15 cellular contexts compared by ENCODE assay signal in genomic region chr13:114062341-114062740, GRCh38.
A peak's percentile ranks its signal among the peaks of the same experiment; 100 is the strongest.
DNase-seq lines count a peak whose midpoint lies in the region; FAIRE-seq and TF ChIP-seq lines count a peak whose summit lies in the region.
"Had no signal": no experiment of that assay in that cellular context is flagged by ENCODE, and none has a peak within 500 bp of the region (broad histone marks: within the 10 kb centered on the region; RNA-seq: fewer than 3 reads in every experiment).

No MANE protein-coding gene starts in this region.

- H3K27me3 ChIP-seq in stomach smooth muscle (ENCODE audit: control insufficient read depth in 1 of 2, insufficient read depth in 2 of 2, low read length in 2 of 2), result no peaks in the 10 kb centered on the region
- H3K27me3 ChIP-seq in thyroid gland, result no peaks in the 10 kb centered on the region
- H3K27me3 ChIP-seq in CD4-positive, alpha-beta memory T cell (ENCODE audit: insufficient read depth, low read length), result no peaks in the 10 kb centered on the region

- H3K9me3 Mint-ChIP-seq in CD4-positive, alpha-beta memory T cell, result peaks cover 0 to 9% (median 0%) of the 10 kb centered on the region in 8 donors

- peak overlapping the region in 2 of 7 donors; percentile 35 to 58 for H3K27ac Mint-ChIP-seq in CD4-positive, alpha-beta memory T cell
- H3K27ac Mint-ChIP-seq: activated CD8-positive, alpha-beta T cell treated with anti-CD3 and anti-CD28 coated beads, Interleukin-2, amount 10 ng/mL, durations not matched to agents 7 days and 5 days had no signal

- no peaks in the 10 kb centered on the region for H3K27me3 Mint-ChIP-seq in CD4-positive, alpha-beta memory T cell

- peak overlapping the region in 2 of 8 donors; percentile 8 to 29 for H3K4me3 Mint-ChIP-seq in CD4-positive, alpha-beta memory T cell
- H3K4me3 Mint-ChIP-seq: activated CD8-positive, alpha-beta T cell treated with anti-CD3 and anti-CD28 coated beads, Interleukin-2, amount 10 ng/mL, durations not matched to agents 7 days and 5 days had no signal

- no peak for TF ChIP-seq CTCF in kidney (IDR thresholded peaks at IDR 0.05; ENCODE audit: borderline replicate concordance, extremely low read depth, insufficient read depth)
- no peak for TF ChIP-seq CTCF in thyroid gland (IDR thresholded peaks at IDR 0.05)

- 95 to 96% methylated on average over 32 to 34 of the region's 34 CpGs for WGBS in thyroid gland, 2 donors

- peaks cover 3 to 33% of the 10 kb centered on the region in 2 donors for H3K4me1 ChIP-seq in kidney (ENCODE audit: control insufficient read depth in 1 of 2, insufficient read depth in 1 of 2, low read depth in 1 of 2, low read length in 2 of 2)
- peaks cover 52% of the 10 kb centered on the region for H3K4me1 ChIP-seq in stomach smooth muscle (ENCODE audit: control insufficient read depth, insufficient read depth, low read length)
- peaks cover 28 to 57% of the 10 kb centered on the region in 2 donors for H3K4me1 ChIP-seq in thyroid gland
- peaks cover 58% of the 10 kb centered on the region for H3K4me1 ChIP-seq in CD4-positive, alpha-beta memory T cell (ENCODE audit: insufficient read depth, low read length)

- H3K9me3 ChIP-seq in kidney (ENCODE audit: control insufficient read depth in 1 of 2, low read length in 2 of 2) (no peaks in the 10 kb centered on the region), stomach smooth muscle (ENCODE audit: control insufficient read depth in 2 of 2, low read length in 2 of 2) (no peaks in the 10 kb centered on the region), thyroid gland (no peaks in the 10 kb centered on the region)
- H3K9me3 ChIP-seq in CD4-positive, alpha-beta memory T cell (ENCODE audit: control insufficient read depth in 1 of 2, low read length in 2 of 2), result no peaks in the 10 kb centered on the region

- intact Hi-C loops in kidney (cut with DNase I), result no loop called here
- intact Hi-C loops in thyroid gland (cut with DNase I), result no loop called here
- intact Hi-C loops in CD4-positive, alpha-beta memory T cell (cut with micrococcal nuclease), result loop anchor here (10.0 kb wide), 1 partner anchor 58 kb away; no protein-coding TSS in a partner anchor

- POLR2A ChIA-PET in CD4-positive, alpha-beta memory T cell (lab: Charles Lee; ENCODE audit: partially characterized antibody), result interaction anchor here (1.0 kb wide), 1 partner anchor 13 kb away, joined by 3 read pairs; no protein-coding TSS in a partner anchor

- no peak for FAIRE-seq in kidney (lab: Jason Lieb, UNC)
- FAIRE-seq: bronchial epithelial cell, endothelial cell of umbilical vein, HepG2 had no signal

- H3K36me3 ChIP-seq in kidney (ENCODE audit: control insufficient read depth in 1 of 2, insufficient read depth in 2 of 2, low read length in 2 of 2), result no peaks in the 10 kb centered on the region
- no peaks in the 10 kb centered on the region for H3K36me3 ChIP-seq in stomach smooth muscle (ENCODE audit: control insufficient read depth in 2 of 2, insufficient read depth in 2 of 2, low read length in 2 of 2)
- H3K36me3 ChIP-seq in thyroid gland, result no peaks in the 10 kb centered on the region
- peaks cover 43% of the 10 kb centered on the region for H3K36me3 ChIP-seq in CD4-positive, alpha-beta memory T cell (ENCODE audit: insufficient read depth, low read length)

- H3K27ac ChIP-seq in angular gyrus (ENCODE audit: low read depth, low read length) (peak overlapping the region; percentile 72), kidney (ENCODE audit: low read depth in 2 of 2, low read length in 2 of 2) (no peak overlapping the region), stomach smooth muscle (ENCODE audit: low read length) (peak overlapping the region; percentile 60), thyroid gland (no peak overlapping the region)
- H3K27ac ChIP-seq in CD4-positive, alpha-beta memory T cell (ENCODE audit: low read depth, low read length), result no peak overlapping the region

- peaks cover 17 to 80% (median 51%) of the 10 kb centered on the region in 4 donors for H3K4me1 Mint-ChIP-seq in CD4-positive, alpha-beta memory T cell

- DNase-seq in COLO668 (lab: John Stamatoyannopoulos, UW; ENCODE audit: unreplicated experiment) (peak; percentile 37), kidney (peak; percentile 66), germinal center (ENCODE audit: low spot score) (no peak), thyroid gland (no peak)
- no peak for DNase-seq in CD4-positive, alpha-beta memory T cell
- DNase-seq: activated CD8-positive, alpha-beta T cell treated with anti-CD3 and anti-CD28 coated beads, Interleukin-2, amount 10 ng/mL, durations not matched to agents 7 days and 5 days; NCI-H2171 treated with DMSO at 0.1 percent for 48 hours; SHP77; small intestine had no signal

- CTCF ChIA-PET in CD4-positive, alpha-beta memory T cell (lab: Charles Lee; ENCODE audit: partially characterized antibody), result no interaction called here

- no peak for TF ChIP-seq POLR2A in thyroid gland (IDR thresholded peaks at IDR 0.05)

- H3K4me3 ChIP-seq in kidney (ENCODE audit: low read length in 2 of 2) (no peak overlapping the region), stomach smooth muscle (ENCODE audit: low read length in 2 of 2) (no peak overlapping the region), thyroid gland (replicated peaks in 1 of 3) (no peak overlapping the region)
- no peak overlapping the region for H3K4me3 ChIP-seq in CD4-positive, alpha-beta memory T cell (ENCODE audit: low read length in 2 of 2)
- H3K4me3 ChIP-seq: lung had no signal

- H3K9ac ChIP-seq in kidney (ENCODE audit: low read length in 2 of 2) (no peak overlapping the region), stomach smooth muscle (ENCODE audit: low read length in 2 of 2) (no peak overlapping the region)

- peaks cover 11 to 57% of the 10 kb centered on the region in 2 donors for H3K36me3 Mint-ChIP-seq in CD4-positive, alpha-beta memory T cell

Comparison
In these comparisons a context has a peak if more than half of its experiments do, and no peak if none do; other contexts are left out.
1. DNase-seq: peak in COLO668 (single experiment) and kidney (single experiment); none in germinal center (single experiment), thyroid gland (0 of 2) and CD4-positive, alpha-beta memory T cell (0 of 5).
2. H3K27ac ChIP-seq: peak in angular gyrus (single experiment) and stomach smooth muscle (single experiment); none in kidney (0 of 2), thyroid gland (0 of 3) and CD4-positive, alpha-beta memory T cell (single experiment).